ENCODE assay signal across 24 cellular contexts in genomic region chr18:31554776-31555175, GRCh38. TPM values are rescaled to one million over a fixed set of nuclear protein-coding genes. Genes with fewer than 3 reads are reported as not detected.
"Had no signal": no experiment of that assay in that cellular context is flagged by ENCODE, and none has a peak within 500 bp of the region (broad histone marks: within the 10 kb centered on the region; RNA-seq: fewer than 3 reads in every experiment).

No MANE protein-coding gene starts in this region.

- ATAC-seq: Panc1, PC-3 had no signal

- H3K27ac ChIP-seq: HL-60, RWPE1 had no signal

- H3K4me2 ChIP-seq: SK-N-SH had no signal

- H3K9me3 ChIP-seq: SK-N-SH had no signal

- H3K9ac ChIP-seq: SK-N-SH had no signal

- DNase-seq: KBM-7; NCI-H1092; NCI-H1105 treated with DMSO at 0.1 percent for 48 hours; NCI-H1436; NCI-H187; NCI-H2029; NCI-H2081 treated with DMSO at 0.1 percent for 48 hours; NCI-H2171; NCI-H345; NCI-H446 treated with DMSO at 0.1 percent for 48 hours; NCI-H510A treated with DMSO at 0.1 percent for 48 hours; NCI-H69; NCI-H774; NK-92 treated with Interleukin-12 subunit alpha and Interleukin-12 subunit beta, amount 100 ng/mL, for 24 hours; PC-3; SHP77; SK-N-SH; SW 1271 had no signal

RNA-seq across cellular contexts. Expression of gene TTR, which starts 36.9 kb away (rescaled TPM):
- total RNA-seq: LHCN-M2, MCF 10A, OCI-LY7, PC-3 had no signal

RNA-seq across cellular contexts. Expression of gene DSG2, which starts 56.8 kb away (rescaled TPM):
- total RNA-seq: OCI-LY7 had no signal
